ENCODE assay signal across 8 cellular contexts in genomic region chrX:48531359-48531954, GRCh38. TPM values are rescaled to one million over a fixed set of nuclear protein-coding genes. Genes with fewer than 3 reads are reported as not detected.
DNase-seq lines count a peak whose midpoint lies in the region; ATAC-seq lines count a peak whose summit lies in the region.

No MANE protein-coding gene starts in this region.

- in situ Hi-C loops in SK-MEL-5 (cut with HindIII; ENCODE audit: low pct_unique_long_range_greater_than_20kb, low sequenced_read_pairs): no loop called here

- intact Hi-C loops in sciatic nerve (cut with DNase I): no loop called here

- DNase-seq in GM04504 (ENCODE audit: low read depth) (peak; percentile 59), SK-MEL-5 (ENCODE audit: low read depth, low spot score) (peak; percentile 13), sciatic nerve (ENCODE audit: low spot score) (no peak), NCI-H748 treated with DMSO at 0.1 percent for 48 hours (lab: John Stamatoyannopoulos, UW) (no peak)
- DNase-seq in stimulated activated CD4-positive, alpha-beta T cell treated with anti-CD3 and anti-CD28 coated beads, Interleukin-4, amount 100 ng/mL, for 1 hour: no peak

- ATAC-seq in esophagus mucosa: peak; percentile 74
- peak; percentile 80 for ATAC-seq in sciatic nerve
- ATAC-seq in GM19455 (IDR thresholded peaks at IDR 0.05; ENCODE audit: unreplicated experiment): no peak
- no peak for ATAC-seq in HG02759 (IDR thresholded peaks at IDR 0.05; ENCODE audit: unreplicated experiment)

RNA-seq across cellular contexts. Expression of gene TBC1D25, which starts 8.1 kb away (rescaled TPM):
- 3.3 and 4.7 TPM in 2 replicates for total RNA-seq in SK-MEL-5 (2014; rRNA removed; shearing (Covaris generic))
- polyA plus RNA-seq in SK-MEL-5 (2015; cell fraction: cytosol; rRNA removed): 12.3 and 12.5 TPM in 2 replicates
- polyA plus RNA-seq in SK-MEL-5 (2015; cell fraction: nucleus; rRNA removed): 9.8 and 14.6 TPM in 2 replicates
- total RNA-seq in esophagus mucosa: 10.4 TPM
- total RNA-seq in sciatic nerve: 15.3 TPM

RNA-seq across cellular contexts. Expression of gene EBP, which starts 9.8 kb away (rescaled TPM):
- 50.2 and 53.6 TPM in 2 replicates for total RNA-seq in SK-MEL-5 (2014; rRNA removed; shearing (Covaris generic))
- 49.7 and 72.1 TPM in 2 replicates for polyA plus RNA-seq in SK-MEL-5 (2015; cell fraction: cytosol; rRNA removed)
- polyA plus RNA-seq in SK-MEL-5 (2015; cell fraction: nucleus; rRNA removed): 26.4 and 33.8 TPM in 2 replicates
- total RNA-seq in esophagus mucosa (221 TPM), sciatic nerve (16.9 TPM)

RNA-seq across cellular contexts. Expression of gene PORCN, which starts 22.7 kb away (rescaled TPM):
- total RNA-seq in SK-MEL-5 (2014; rRNA removed; shearing (Covaris generic)): 13.7 and 16.1 TPM in 2 replicates
- polyA plus RNA-seq in SK-MEL-5 (2015; cell fraction: cytosol; rRNA removed): 23.6 and 26.0 TPM in 2 replicates
- polyA plus RNA-seq in SK-MEL-5 (2015; cell fraction: nucleus; rRNA removed): 21.1 and 26.1 TPM in 2 replicates
- total RNA-seq in esophagus mucosa (10.3 TPM), sciatic nerve (7.4 TPM)

RNA-seq across cellular contexts. Expression of gene RBM3, which starts 42.8 kb away (rescaled TPM):
- total RNA-seq in SK-MEL-5 (2014; rRNA removed; shearing (Covaris generic)): 220 and 221 TPM in 2 replicates
- polyA plus RNA-seq in SK-MEL-5 (2015; cell fraction: cytosol; rRNA removed): 187 and 222 TPM in 2 replicates
- polyA plus RNA-seq in SK-MEL-5 (2015; cell fraction: nucleus; rRNA removed): 346 and 557 TPM in 2 replicates
- total RNA-seq in esophagus mucosa (273 TPM), sciatic nerve (150 TPM)

RNA-seq across cellular contexts. Expression of gene FTSJ1, which starts 55.5 kb away (rescaled TPM):
- 39.2 and 48.3 TPM in 2 replicates for total RNA-seq in SK-MEL-5 (2014; rRNA removed; shearing (Covaris generic))
- 52.1 and 54.4 TPM in 2 replicates for polyA plus RNA-seq in SK-MEL-5 (2015; cell fraction: cytosol; rRNA removed)
- polyA plus RNA-seq in SK-MEL-5 (2015; cell fraction: nucleus; rRNA removed): 84.3 and 96.3 TPM in 2 replicates
- total RNA-seq in esophagus mucosa (33.8 TPM), sciatic nerve (30.6 TPM)

Comparison
In these comparisons a context has a peak if more than half of its experiments do, and no peak if none do; other contexts are left out.
1. DNase-seq: peak in GM04504 (single experiment) and SK-MEL-5 (single experiment); none in sciatic nerve (single experiment), NCI-H748 treated with DMSO at 0.1 percent for 48 hours (single experiment) and stimulated activated CD4-positive, alpha-beta T cell treated with anti-CD3 and anti-CD28 coated beads, Interleukin-4, amount 100 ng/mL, for 1 hour (single experiment).
2. ATAC-seq: peak in esophagus mucosa (single experiment) and sciatic nerve (single experiment); none in GM19455 (single experiment) and HG02759 (single experiment).